ENCODE assay signal across 1 cellular context in genomic region chr9:86329649-86330048, GRCh38.
TF ChIP-seq lines count a peak whose summit lies in the region.

No MANE protein-coding gene starts in this region.

TF ChIP-seq in IMR-90, 13 proteins besides CTCF, POLR2A, EP300 and RAD21:
- peak; percentile 34; the same call in 1 of the 2 replicates for TF ChIP-seq FOS (IDR thresholded peaks at IDR 0.05; ENCODE audit: low read depth, low read length)
- TF ChIP-seq RFX5 (IDR thresholded peaks at IDR 0.05; ENCODE audit: low read depth, low read length), result no peak
- TF ChIP-seq BHLHE40 (IDR thresholded peaks at IDR 0.05; ENCODE audit: low read depth, low read length), result no peak
- no peak for TF ChIP-seq MXI1 (IDR thresholded peaks at IDR 0.05; ENCODE audit: borderline replicate concordance, low read depth, low read length)
- TF ChIP-seq MAFK (IDR thresholded peaks at IDR 0.05; ENCODE audit: low read depth, low read length), result no peak
